22 cellular contexts compared by ENCODE assay signal in the genomic region with DNA sequence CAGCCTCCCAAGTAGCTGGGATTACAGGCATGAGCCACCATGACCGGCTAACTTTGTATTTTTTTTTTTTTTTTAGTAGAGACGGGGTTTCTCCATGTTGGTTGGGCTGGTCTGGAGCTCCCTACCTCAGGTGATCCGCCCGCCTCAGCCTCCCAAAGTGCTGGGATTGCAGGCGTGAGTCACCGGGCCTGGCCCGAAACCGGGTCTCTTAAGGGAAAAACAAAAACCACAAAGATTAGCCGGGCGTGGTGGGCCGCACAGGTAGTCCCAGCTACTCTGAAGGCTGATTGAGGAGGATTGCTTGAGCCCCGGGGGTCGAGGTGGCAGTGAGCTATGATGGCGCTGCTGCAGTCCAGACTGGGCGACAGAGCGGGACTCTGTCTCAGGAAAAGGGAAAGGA.
"Had no signal": no experiment of that assay in that cellular context is flagged by ENCODE, and none has a peak within 500 bp of the region (broad histone marks: within the 10 kb centered on the region; RNA-seq: fewer than 3 reads in every experiment).

No MANE protein-coding gene starts in this region.

- H3K4me3 Mint-ChIP-seq: activated B cell treated with CpG ODN at 0.5 μM for 24 hours; activated CD4-positive, alpha-beta T cell treated with anti-CD3 and anti-CD28 coated beads, Interleukin-2, amount 10 ng/mL, durations not matched to agents 24 days and 14 days; activated CD8-positive, alpha-beta memory T cell treated with anti-CD3 and anti-CD28 coated beads, Interleukin-2, amount 10 ng/mL, durations not matched to agents 7 days and 5 days; activated naive CD4-positive, alpha-beta T cell treated with anti-CD3 and anti-CD28 coated beads for 36 hours; activated naive CD8-positive, alpha-beta T cell; activated T-helper 17 cell treated with anti-CD3 and anti-CD28 coated beads, Interleukin-2, amount 50 U/mL, for 72 hours had no signal

- H3K27ac Mint-ChIP-seq: activated B cell treated with CpG ODN at 0.5 μM for 24 hours; activated CD4-positive, alpha-beta T cell treated with anti-CD3 and anti-CD28 coated beads, Interleukin-2, amount 10 ng/mL, durations not matched to agents 24 days and 14 days; activated CD8-positive, alpha-beta memory T cell treated with anti-CD3 and anti-CD28 coated beads, Interleukin-2, amount 10 ng/mL, durations not matched to agents 7 days and 5 days; activated naive CD4-positive, alpha-beta T cell treated with anti-CD3 and anti-CD28 coated beads for 36 hours; activated naive CD8-positive, alpha-beta T cell; activated T-helper 17 cell treated with anti-CD3 and anti-CD28 coated beads, Interleukin-2, amount 50 U/mL, for 72 hours had no signal

- H3K27ac ChIP-seq: brain microvascular endothelial cell had no signal

- ATAC-seq: activated CD8-positive, alpha-beta memory T cell treated with anti-CD3 and anti-CD28 coated beads, Interleukin-2, amount 10 ng/mL, durations not matched to agents 7 days and 5 days; activated T-helper 17 cell treated with anti-CD3 and anti-CD28 coated beads, Interleukin-2, amount 50 U/mL, for 72 hours had no signal

- H3K36me3 ChIP-seq: brain microvascular endothelial cell had no signal

- H3K4me1 Mint-ChIP-seq: activated B cell treated with CpG ODN at 0.5 μM for 24 hours had no signal

- H3K27me3 ChIP-seq: brain microvascular endothelial cell had no signal

- H3K27me3 Mint-ChIP-seq: activated CD4-positive, alpha-beta T cell treated with anti-CD3 and anti-CD28 coated beads, Interleukin-2, amount 10 ng/mL, durations not matched to agents 24 days and 14 days; activated CD8-positive, alpha-beta memory T cell treated with anti-CD3 and anti-CD28 coated beads, Interleukin-2, amount 10 ng/mL, durations not matched to agents 7 days and 5 days; activated naive CD8-positive, alpha-beta T cell; activated T-helper 17 cell treated with anti-CD3 and anti-CD28 coated beads, Interleukin-2, amount 50 U/mL, for 72 hours had no signal

- DNase-seq: activated B cell treated with CpG ODN at 0.5 μM for 24 hours; activated CD4-positive, alpha-beta T cell treated with anti-CD3 and anti-CD28 coated beads for 1 hour; activated CD4-positive, alpha-beta T cell treated with anti-CD3 and anti-CD28 coated beads, Interleukin-2, amount 10 ng/mL, durations not matched to agents 24 days and 14 days; activated CD4-positive, alpha-beta T cell treated with anti-CD3 and anti-CD28 coated beads, Interleukin-2, amount 50 U/mL, for 48 hours; activated CD8-positive, alpha-beta memory T cell treated with anti-CD3 and anti-CD28 coated beads, Interleukin-2, amount 10 ng/mL, durations not matched to agents 7 days and 5 days; activated gamma-delta T cell; activated naive CD4-positive, alpha-beta T cell treated with anti-CD3 and anti-CD28 coated beads for 36 hours; activated T-cell treated with anti-CD3 and anti-CD28 coated beads, Interleukin-2, amount 50 U/mL, for 48 hours; brain microvascular endothelial cell; cerebellar nuclear complex; Kasumi-1; KBM-7; NCI-H1092 treated with DMSO at 0.1 percent for 48 hours; NCI-H1417 treated with DMSO at 0.1 percent for 48 hours; NCI-H1694; NCI-H2029; NCI-H524; SIG-M5; T-helper 2 cell; T1000 had no signal
